ENCODE assay signal across 7 cellular contexts in the genomic region with DNA sequence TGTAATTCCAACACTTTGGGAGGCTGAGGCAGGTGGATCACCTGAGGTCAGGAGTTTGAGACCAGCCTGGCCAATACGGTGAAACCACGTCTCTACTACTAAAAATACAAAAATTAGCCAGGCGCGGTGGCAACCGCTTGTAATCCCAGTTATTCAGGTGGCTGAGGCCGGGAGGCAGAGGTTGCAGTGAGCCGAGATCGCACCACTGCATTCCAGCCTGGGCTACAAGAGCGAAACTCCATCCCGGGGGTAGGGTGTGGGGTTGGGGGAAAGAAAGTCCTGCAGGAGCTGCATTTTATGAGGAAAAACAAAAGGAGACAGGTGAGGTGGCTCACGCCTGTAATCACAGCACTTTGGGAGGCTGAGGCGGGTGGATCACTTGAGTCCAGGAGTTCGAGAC. TPM values are rescaled to one million over a fixed set of nuclear protein-coding genes. Genes with fewer than 3 reads are reported as not detected.
DNase-seq lines count a peak whose midpoint lies in the region; ATAC-seq and TF ChIP-seq lines count a peak whose summit lies in the region.
"Not testable (repeated sequence)": the region's sequence is repeated elsewhere in the genome, so short reads cannot be mapped to it uniquely, and the experiment has no call there.

No MANE protein-coding gene starts in this region.

- not testable (repeated sequence) for TF ChIP-seq CTCF in C4-2B (conservative IDR thresholded peaks at IDR 0.05); HEK293 (tag by site-specific recombination; IDR thresholded peaks at IDR 0.05); brain (conservative IDR thresholded peaks at IDR 0.05); heart left ventricle (IDR thresholded peaks at IDR 0.05); gastrocnemius medialis (IDR thresholded peaks at IDR 0.05 in 4 of 5, conservative IDR thresholded peaks at IDR 0.05 in 1 of 5); thyroid gland (IDR thresholded peaks at IDR 0.05)

- DNase-seq in heart left ventricle, gastrocnemius medialis: not testable (repeated sequence)
- DNase-seq in thyroid gland = peak; percentile 28 to 41

- not testable (repeated sequence) for H3K27me3 Mint-ChIP-seq in brain

- intact Hi-C loops in heart left ventricle (cut with DNase I); thyroid gland (cut with DNase I): not testable (repeated sequence)
- intact Hi-C loops in gastrocnemius medialis (cut with DNase I; ENCODE audit: low total_unique reads) = loop anchor here (5.0 kb wide), 1 partner anchor 40 kb away; a partner anchor contains a TSS

- not testable (repeated sequence) for H3K4me3 Mint-ChIP-seq in brain

- peaks cover 13% of the 10 kb centered on the region for H3K4me1 ChIP-seq in HEK293 (ENCODE audit: control insufficient read depth, insufficient read depth, low read length)
- H3K4me1 ChIP-seq in heart left ventricle = peaks cover 0 to 40% (median 17%) of the 10 kb centered on the region in 12 donors
- not testable (repeated sequence) for H3K4me1 ChIP-seq in iPS-20b (ENCODE audit: insufficient read depth, low read length)
- H3K4me1 ChIP-seq in gastrocnemius medialis = peaks cover 44% of the 10 kb centered on the region in 2 donors
- peaks cover 19 to 28% of the 10 kb centered on the region in 2 donors for H3K4me1 ChIP-seq in thyroid gland

- 0 out of 2 replicates have a peak overlapping the region, but pooled peaks have one; percentile 2 for H3K9ac ChIP-seq in iPS-20b (ENCODE audit: low read depth, low read length)

- H3K36me3 ChIP-seq in HEK293 (ENCODE audit: control insufficient read depth in 2 of 2, insufficient read depth in 1 of 2, low read length in 2 of 2) = peaks cover 37 to 82% of the 10 kb centered on the region in 2 experiments
- H3K36me3 ChIP-seq in heart left ventricle = peaks cover 0 to 71% (median 33%) of the 10 kb centered on the region in 9 donors
- peaks cover 37% of the 10 kb centered on the region for H3K36me3 ChIP-seq in iPS-20b (ENCODE audit: insufficient read depth, low read depth, low read length)
- peaks cover 0 to 36% of the 10 kb centered on the region in 2 donors for H3K36me3 ChIP-seq in gastrocnemius medialis
- peaks cover 6 to 14% of the 10 kb centered on the region in 2 donors for H3K36me3 ChIP-seq in thyroid gland

- WGBS in heart left ventricle, 4 donors = 92 to 96% (median 94%) methylated on average over 13 of the region's 13 CpGs
- 70 to 75% methylated on average over 13 of the region's 13 CpGs for WGBS in thyroid gland, 2 donors

- not testable (repeated sequence) for ATAC-seq in heart left ventricle, gastrocnemius medialis

- not testable (repeated sequence) for H3K9me3 Mint-ChIP-seq in brain

- H3K4me3 ChIP-seq in HEK293 (ENCODE audit: low read depth, low read length); heart left ventricle; iPS-20b (ENCODE audit: low read length); gastrocnemius medialis; thyroid gland (replicated peaks in 1 of 3): not testable (repeated sequence)

- POLR2A ChIA-PET in HEK293 (lab: Yijun Ruan, JAX) = interaction anchor here (0.6 kb wide), 1 partner anchor 29 kb away, joined by 3 read pairs; no protein-coding TSS in a partner anchor

- in situ Hi-C loops in gastrocnemius medialis (cut with MboI; ENCODE audit: low sequenced_read_pairs in 4 of 4) = not testable (repeated sequence)

- peaks cover 20% of the 10 kb centered on the region for H3K4me1 Mint-ChIP-seq in brain

- TF ChIP-seq POLR2A in heart left ventricle (IDR thresholded peaks at IDR 0.05); gastrocnemius medialis (IDR thresholded peaks at IDR 0.05); thyroid gland (IDR thresholded peaks at IDR 0.05): not testable (repeated sequence)

- H3K27ac ChIP-seq in C4-2B = peak overlapping the region; percentile 76
- H3K27ac ChIP-seq in HEK293 (ENCODE audit: extremely low read depth, low read depth, low read length); iPS-20b (ENCODE audit: low read length): not testable (repeated sequence)
- peak overlapping the region; percentile 20 to 83 (median 64) for H3K27ac ChIP-seq in heart left ventricle
- peak overlapping the region; percentile 88 to 94 (median 94) for H3K27ac ChIP-seq in gastrocnemius medialis
- peak overlapping the region; percentile 58 to 84 (median 65) for H3K27ac ChIP-seq in thyroid gland

- peaks cover 49% of the 10 kb centered on the region for H3K36me3 Mint-ChIP-seq in brain

- H3K9me3 ChIP-seq in HEK293 (ENCODE audit: control insufficient read depth, insufficient read depth, low read depth, low read length); heart left ventricle; iPS-20b (ENCODE audit: insufficient read depth, low read depth, low read length); gastrocnemius medialis; thyroid gland: not testable (repeated sequence)

- peak overlapping the region in 3 of 5 experiments; percentile 88 to 95 (median 95) for H3K27ac Mint-ChIP-seq in brain

- CTCF ChIA-PET in HEK293 (lab: Yijun Ruan, JAX) = interaction anchor here (0.5 to 1.2 kb wide), 4 partner anchors 14 to 186 kb away, joined by 3 to 4 read pairs (median 3); no protein-coding TSS in a partner anchor

- H3K27me3 ChIP-seq in heart left ventricle; iPS-20b (ENCODE audit: insufficient read depth, low read length); gastrocnemius medialis; thyroid gland: not testable (repeated sequence)

TF ChIP-seq in HEK293, 187 proteins besides CTCF, POLR2A, EP300 and RAD21:
- TF ChIP-seq PRDM1 (tag by site-specific recombination; IDR thresholded peaks at IDR 0.05) = 0 out of 2 replicates have a peak, but pooled peaks have one; percentile 34
- TF ChIP-seq ZNF433 (tag by site-specific recombination; IDR thresholded peaks at IDR 0.05; ENCODE audit: low read depth) = 0 out of 2 replicates have a peak, but pooled peaks have one; percentile 5

RNA-seq across cellular contexts. Expression of a gene that starts 22.6 kb away (rescaled TPM):
- polyA plus RNA-seq in brain (ENCODE audit: insufficient read depth, low read depth, low replicate concordance) (36.5 TPM), heart left ventricle (10 to 100 TPM in 1 of 2 donors, 1 to 10 TPM in 1; 5.8 to 14.1 TPM)
- total RNA-seq in heart left ventricle (10 to 100 TPM; 14.6 to 47.5 (median 23.6) TPM), gastrocnemius medialis (10 to 100 TPM; 36.4 to 78.3 (median 53.5) TPM), thyroid gland (10 to 100 TPM; 29.7 to 64.8 (median 48.7) TPM)

RNA-seq across cellular contexts. Expression of a gene that starts 23.3 kb away (rescaled TPM):
- polyA plus RNA-seq in brain (ENCODE audit: insufficient read depth, low read depth, low replicate concordance) = 1.1 TPM
- total RNA-seq in heart left ventricle = 10 to 100 TPM in 2 of 9 donors, 1 to 10 TPM in 7; 2.6 to 11.2 (median 4.5) TPM
- polyA plus RNA-seq in heart left ventricle = 1 to 10 TPM in 1 of 2 donors, under 1 TPM in 1; 0.83 to 3.4 TPM
- total RNA-seq in gastrocnemius medialis = 10 to 100 TPM in 1 of 4 donors, 1 to 10 TPM in 3; 3.9 to 10.6 (median 6.0) TPM
- total RNA-seq in thyroid gland = under 1 TPM; 0.27 to 0.78 (median 0.48) TPM

RNA-seq across cellular contexts. Expression of a gene that starts 39.3 kb away (rescaled TPM):
- 10.8 TPM for polyA plus RNA-seq in brain (ENCODE audit: insufficient read depth, low read depth, low replicate concordance)
- 10 to 100 TPM; 15.2 to 31.3 (median 20.7) TPM for total RNA-seq in heart left ventricle
- polyA plus RNA-seq in heart left ventricle = 10 to 100 TPM; 12.5 to 13.3 TPM
- 10 to 100 TPM; 28.8 to 34.8 (median 29.2) TPM for total RNA-seq in gastrocnemius medialis
- 10 to 100 TPM in 1 of 4 donors, 1 to 10 TPM in 3; 7.9 to 10.2 (median 9.6) TPM for total RNA-seq in thyroid gland
